In the genomic region with DNA sequence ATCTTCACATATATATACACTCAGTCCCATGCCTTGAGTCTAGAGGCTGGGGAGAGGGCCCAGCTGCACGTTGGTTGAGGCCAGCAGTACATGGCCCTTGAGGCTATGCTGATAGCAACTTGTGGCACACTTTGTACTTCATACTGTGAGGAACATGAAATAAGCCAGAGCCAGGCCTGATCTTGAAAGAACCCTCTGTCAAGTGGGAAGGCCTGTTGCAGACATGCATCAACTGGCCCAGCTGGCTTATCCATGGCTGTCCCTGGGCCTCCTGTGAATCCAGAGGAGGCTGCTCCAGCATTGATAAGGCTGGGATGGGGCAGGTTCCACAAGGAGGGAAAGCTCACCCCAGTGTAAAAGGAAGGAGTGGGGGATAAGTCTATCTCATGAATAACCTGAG, we compare ENCODE assay signal across 1 cellular context.
TF ChIP-seq lines count a peak whose summit lies in the region.

No MANE protein-coding gene starts in this region.

TF ChIP-seq in K562, 482 proteins besides CTCF, POLR2A, EP300 and RAD21 (continued from another document):
- TF ChIP-seq HSF4 (CRISPR knock-in tag; IDR thresholded peaks at IDR 0.05; ENCODE audit: borderline replicate concordance), result 0 out of 2 replicates have a peak, but pooled peaks have one; percentile 65
- TF ChIP-seq TCF3 (CRISPR knock-in tag; IDR thresholded peaks at IDR 0.05), result peak; percentile 75
- peak; percentile 65 for TF ChIP-seq CBFA2T2 (conservative IDR thresholded peaks at IDR 0.05)
- TF ChIP-seq TFAP4 (CRISPR knock-in tag; IDR thresholded peaks at IDR 0.05; ENCODE audit: borderline replicate concordance), result 0 out of 2 replicates have a peak, but pooled peaks have one; percentile 14
- peak; percentile 79 for TF ChIP-seq CBFA2T3 (IDR thresholded peaks at IDR 0.05)
- TF ChIP-seq TAL1 (IDR thresholded peaks at IDR 0.05), result peak; percentile 49; the same call in 1 of the 2 replicates
- TF ChIP-seq EGR1 (conservative IDR thresholded peaks at IDR 0.05), result no peak
